Comparison of ENCODE assay signal across 21 cellular contexts in the genomic region with DNA sequence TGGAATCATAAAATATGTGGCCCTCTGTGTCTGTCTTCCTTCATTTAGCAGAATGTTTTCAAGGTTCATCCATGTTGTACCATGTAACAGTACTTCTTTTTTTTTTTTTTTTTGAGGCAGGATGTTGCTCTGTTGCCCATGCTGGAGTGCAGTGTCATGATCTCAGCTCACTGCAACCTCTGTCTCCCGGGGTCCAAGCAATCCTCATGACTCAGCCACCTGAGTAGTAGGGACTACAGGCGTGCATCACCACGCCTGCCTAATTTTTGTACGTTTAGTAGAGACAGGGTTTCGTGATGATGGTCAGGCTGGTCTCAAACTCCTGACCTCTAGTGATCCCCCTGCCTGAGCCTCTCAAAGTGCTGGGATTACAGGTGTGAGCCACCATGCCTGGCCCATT. TPM values are rescaled to one million over a fixed set of nuclear protein-coding genes. Genes with fewer than 3 reads are reported as not detected.
A peak's percentile ranks its signal among the peaks of the same experiment; 100 is the strongest.
DNase-seq lines count a peak whose midpoint lies in the region; ATAC-seq and TF ChIP-seq lines count a peak whose summit lies in the region.
"Had no signal": no experiment of that assay in that cellular context is flagged by ENCODE, and none has a peak within 500 bp of the region (broad histone marks: within the 10 kb centered on the region; RNA-seq: fewer than 3 reads in every experiment).

No MANE protein-coding gene starts in this region.

- H3K27ac Mint-ChIP-seq in activated CD4-positive, alpha-beta memory T cell treated with anti-CD3 and anti-CD28 coated beads for 36 hours, result peak overlapping the region; percentile 42
- no peak overlapping the region for H3K27ac Mint-ChIP-seq in activated CD4-positive, alpha-beta memory T cell treated with anti-CD3 and anti-CD28 coated beads, Interleukin-2, amount 10 ng/mL, durations not matched to agents 7 days and 5 days
- H3K27ac Mint-ChIP-seq in T-helper 17 cell, result peak overlapping the region; percentile 75
- H3K27ac Mint-ChIP-seq in naive thymus-derived CD4-positive, alpha-beta T cell, result peak overlapping the region in 7 of 9 donors; percentile 47 to 80 (median 65)
- H3K27ac Mint-ChIP-seq: activated CD8-positive, alpha-beta T cell treated with anti-CD3 and anti-CD28 coated beads, Interleukin-2, amount 10 ng/mL, durations not matched to agents 7 days and 5 days; dendritic cell treated with granulocyte-macrophage colony-stimulating factor and Interleukin-4, amounts not matched to agents 40 ng/mL and 50 ng/mL, for 4 days had no signal

- H3K27me3 Mint-ChIP-seq in activated CD4-positive, alpha-beta memory T cell treated with anti-CD3 and anti-CD28 coated beads for 36 hours, result no peaks in the 10 kb centered on the region
- H3K27me3 Mint-ChIP-seq in activated CD4-positive, alpha-beta memory T cell treated with anti-CD3 and anti-CD28 coated beads, Interleukin-2, amount 10 ng/mL, durations not matched to agents 7 days and 5 days, result no peaks in the 10 kb centered on the region
- no peaks in the 10 kb centered on the region for H3K27me3 Mint-ChIP-seq in T-helper 17 cell
- no peaks in the 10 kb centered on the region for H3K27me3 Mint-ChIP-seq in naive thymus-derived CD4-positive, alpha-beta T cell
- H3K27me3 Mint-ChIP-seq: dendritic cell treated with granulocyte-macrophage colony-stimulating factor and Interleukin-4, amounts not matched to agents 40 ng/mL and 50 ng/mL, for 4 days had no signal

- H4K20me1 ChIP-seq in DND-41 (ENCODE audit: insufficient read depth, low read length), result peaks cover 16% of the 10 kb centered on the region

- H3K9me3 Mint-ChIP-seq in activated CD4-positive, alpha-beta memory T cell treated with anti-CD3 and anti-CD28 coated beads for 36 hours, result no peaks in the 10 kb centered on the region
- H3K9me3 Mint-ChIP-seq in activated CD4-positive, alpha-beta memory T cell treated with anti-CD3 and anti-CD28 coated beads, Interleukin-2, amount 10 ng/mL, durations not matched to agents 7 days and 5 days, result no peaks in the 10 kb centered on the region
- H3K9me3 Mint-ChIP-seq in naive thymus-derived CD4-positive, alpha-beta T cell, result peaks cover 0 to 2% (median 0%) of the 10 kb centered on the region in 11 donors
- H3K9me3 Mint-ChIP-seq: dendritic cell treated with granulocyte-macrophage colony-stimulating factor and Interleukin-4, amounts not matched to agents 40 ng/mL and 50 ng/mL, for 4 days had no signal

- H2AFZ ChIP-seq in DND-41 (ENCODE audit: low read depth, low read length), result no peak overlapping the region

- peaks cover 15% of the 10 kb centered on the region for H3K4me1 Mint-ChIP-seq in activated CD4-positive, alpha-beta memory T cell treated with anti-CD3 and anti-CD28 coated beads for 36 hours (ENCODE audit: low read depth)
- H3K4me1 Mint-ChIP-seq in activated CD4-positive, alpha-beta memory T cell treated with anti-CD3 and anti-CD28 coated beads, Interleukin-2, amount 10 ng/mL, durations not matched to agents 7 days and 5 days, result peaks cover 17% of the 10 kb centered on the region
- peaks cover 16% of the 10 kb centered on the region for H3K4me1 Mint-ChIP-seq in T-helper 17 cell
- peaks cover 8 to 41% (median 30%) of the 10 kb centered on the region in 7 donors for H3K4me1 Mint-ChIP-seq in naive thymus-derived CD4-positive, alpha-beta T cell

- intact Hi-C loops in activated CD4-positive, alpha-beta memory T cell treated with anti-CD3 and anti-CD28 coated beads for 36 hours (cut with micrococcal nuclease), result no loop called here
- intact Hi-C loops in naive thymus-derived CD4-positive, alpha-beta T cell (cut with micrococcal nuclease), result loop anchor here in 1 of 2 donors (5.0 kb wide), 1 partner anchor 34 kb away; a partner anchor contains a TSS

- DNase-seq in activated CD4-positive, alpha-beta memory T cell treated with anti-CD3 and anti-CD28 coated beads for 36 hours, result no peak
- DNase-seq in activated CD4-positive, alpha-beta memory T cell treated with anti-CD3 and anti-CD28 coated beads, Interleukin-2, amount 10 ng/mL, durations not matched to agents 7 days and 5 days, result no peak
- DNase-seq in DND-41 (no peak), T-helper 17 cell (no peak), hepatic stellate cell (ENCODE audit: low spot score) (no peak), NCI-H1048 (lab: John Stamatoyannopoulos, UW) (no peak)
- no peak for DNase-seq in naive thymus-derived CD4-positive, alpha-beta T cell
- DNase-seq: activated CD4-positive, CD25-positive, alpha-beta regulatory T cell; activated CD8-positive, alpha-beta T cell treated with anti-CD3 and anti-CD28 coated beads, Interleukin-2, amount 10 ng/mL, durations not matched to agents 7 days and 5 days; activated T-cell treated with anti-CD3 and anti-CD28 coated beads, Interleukin-2, amount 50 U/mL, for 1 hour; AML-193; anterior cingulate cortex; Caco-2; lower lobe of right lung; NCI-H1436; OCI-M1; substantia nigra had no signal

- no peak overlapping the region for H3K4me3 ChIP-seq in DND-41 (ENCODE audit: low read depth in 1 of 2, low read length in 2 of 2)
- no peak overlapping the region for H3K4me3 ChIP-seq in naive thymus-derived CD4-positive, alpha-beta T cell (ENCODE audit: low read length)
- H3K4me3 ChIP-seq: K562, lower lobe of right lung had no signal

- H3K36me3 ChIP-seq in DND-41 (ENCODE audit: insufficient read depth, low read length), result peaks cover 88% of the 10 kb centered on the region
- H3K36me3 ChIP-seq in naive thymus-derived CD4-positive, alpha-beta T cell (ENCODE audit: control insufficient read depth in 2 of 3, insufficient read depth in 3 of 3, low read length in 3 of 3), result peaks cover 5 to 55% (median 6%) of the 10 kb centered on the region in 3 experiments

- H3K4me1 ChIP-seq in DND-41 (ENCODE audit: insufficient read depth, low read length), result no peaks in the 10 kb centered on the region
- no peaks in the 10 kb centered on the region for H3K4me1 ChIP-seq in naive thymus-derived CD4-positive, alpha-beta T cell (ENCODE audit: control insufficient read depth in 2 of 2, insufficient read depth in 2 of 2, low read length in 2 of 2)
- H3K4me1 ChIP-seq: Caco-2 had no signal

- no peak overlapping the region for H3K27ac ChIP-seq in DND-41 (ENCODE audit: low read length)
- no peak overlapping the region for H3K27ac ChIP-seq in naive thymus-derived CD4-positive, alpha-beta T cell (ENCODE audit: low read depth, low read length)
- H3K27ac ChIP-seq: lower lobe of right lung had no signal

- peaks cover 83% of the 10 kb centered on the region for H3K79me2 ChIP-seq in DND-41 (ENCODE audit: insufficient read depth, low read length)

- CTCF ChIA-PET in activated CD4-positive, alpha-beta memory T cell treated with anti-CD3 and anti-CD28 coated beads for 36 hours (lab: Charles Lee), result no interaction called here
- CTCF ChIA-PET in activated CD4-positive, alpha-beta memory T cell treated with anti-CD3 and anti-CD28 coated beads, Interleukin-2, amount 10 ng/mL, durations not matched to agents 7 days and 5 days (lab: Charles Lee), result no interaction called here
- CTCF ChIA-PET in naive thymus-derived CD4-positive, alpha-beta T cell (lab: Charles Lee), result no interaction called here

- H3K27me3 ChIP-seq in DND-41 (ENCODE audit: insufficient read depth, low read length, poor library complexity), result no peaks in the 10 kb centered on the region
- H3K27me3 ChIP-seq in naive thymus-derived CD4-positive, alpha-beta T cell (ENCODE audit: control insufficient read depth in 2 of 2, insufficient read depth in 2 of 2, low read length in 2 of 2), result no peaks in the 10 kb centered on the region

- no peak overlapping the region for H3K4me2 ChIP-seq in DND-41 (ENCODE audit: insufficient read depth, low read length)

- H3K36me3 Mint-ChIP-seq in activated CD4-positive, alpha-beta memory T cell treated with anti-CD3 and anti-CD28 coated beads for 36 hours, result peaks cover 23% of the 10 kb centered on the region
- peaks cover 47% of the 10 kb centered on the region for H3K36me3 Mint-ChIP-seq in activated CD4-positive, alpha-beta memory T cell treated with anti-CD3 and anti-CD28 coated beads, Interleukin-2, amount 10 ng/mL, durations not matched to agents 7 days and 5 days (ENCODE audit: low read depth)
- H3K36me3 Mint-ChIP-seq in T-helper 17 cell (ENCODE audit: low read depth), result no peaks in the 10 kb centered on the region
- H3K36me3 Mint-ChIP-seq in naive thymus-derived CD4-positive, alpha-beta T cell, result peaks cover 3 to 32% (median 28%) of the 10 kb centered on the region in 5 donors

- ATAC-seq in DND-41 (ENCODE audit: insufficient read depth, low read depth) (peak; percentile 44; the same call in 1 of the 3 replicates), T-helper 17 cell (no peak), GM18517 (IDR thresholded peaks at IDR 0.05; ENCODE audit: unreplicated experiment) (no peak)
- no peak for ATAC-seq in naive thymus-derived CD4-positive, alpha-beta T cell
- ATAC-seq: activated CD8-positive, alpha-beta T cell treated with anti-CD3 and anti-CD28 coated beads, Interleukin-2, amount 10 ng/mL, durations not matched to agents 7 days and 5 days; HCT116; K562; lower lobe of right lung had no signal

- H3K9ac ChIP-seq in DND-41 (ENCODE audit: low read depth, low read length), result no peak overlapping the region

- TF ChIP-seq CTCF in DND-41 (IDR thresholded peaks at IDR 0.05; ENCODE audit: borderline replicate concordance, extremely low read depth, low read length, poor library complexity, severe bottlenecking), result no peak

- no peak overlapping the region for H3K4me3 Mint-ChIP-seq in activated CD4-positive, alpha-beta memory T cell treated with anti-CD3 and anti-CD28 coated beads for 36 hours
- H3K4me3 Mint-ChIP-seq in activated CD4-positive, alpha-beta memory T cell treated with anti-CD3 and anti-CD28 coated beads, Interleukin-2, amount 10 ng/mL, durations not matched to agents 7 days and 5 days, result no peak overlapping the region
- H3K4me3 Mint-ChIP-seq in T-helper 17 cell, result peak overlapping the region; percentile 45
- H3K4me3 Mint-ChIP-seq in naive thymus-derived CD4-positive, alpha-beta T cell, result peak overlapping the region in 1 of 10 donors; percentile 2
- H3K4me3 Mint-ChIP-seq: activated CD8-positive, alpha-beta T cell treated with anti-CD3 and anti-CD28 coated beads, Interleukin-2, amount 10 ng/mL, durations not matched to agents 7 days and 5 days; dendritic cell treated with granulocyte-macrophage colony-stimulating factor and Interleukin-4, amounts not matched to agents 40 ng/mL and 50 ng/mL, for 4 days had no signal

- POLR2A ChIA-PET in activated CD4-positive, alpha-beta memory T cell treated with anti-CD3 and anti-CD28 coated beads for 36 hours (lab: Charles Lee), result no interaction called here
- POLR2A ChIA-PET in activated CD4-positive, alpha-beta memory T cell treated with anti-CD3 and anti-CD28 coated beads, Interleukin-2, amount 10 ng/mL, durations not matched to agents 7 days and 5 days (lab: Charles Lee), result no interaction called here
- POLR2A ChIA-PET in naive thymus-derived CD4-positive, alpha-beta T cell (lab: Charles Lee), result no interaction called here

- no peaks in the 10 kb centered on the region for H3K9me3 ChIP-seq in DND-41 (ENCODE audit: insufficient read depth, low read length, severe bottlenecking)
- H3K9me3 ChIP-seq in T-helper 17 cell (ENCODE audit: control insufficient read depth, low read length, poor library complexity, severe bottlenecking), result no peaks in the 10 kb centered on the region
- H3K9me3 ChIP-seq in naive thymus-derived CD4-positive, alpha-beta T cell (ENCODE audit: control insufficient read depth in 2 of 3, low read length in 3 of 3), result no peaks in the 10 kb centered on the region
- H3K9me3 ChIP-seq: Caco-2, lower lobe of right lung had no signal

RNA-seq across cellular contexts. Expression of a gene that starts 31.2 kb away (rescaled TPM):
- 10 to 100 TPM; 84.3 to 84.5 TPM for total RNA-seq in activated CD4-positive, alpha-beta memory T cell treated with anti-CD3 and anti-CD28 coated beads for 36 hours
- total RNA-seq in activated CD4-positive, alpha-beta memory T cell treated with anti-CD3 and anti-CD28 coated beads, Interleukin-2, amount 10 ng/mL, durations not matched to agents 7 days and 5 days, result 10 to 100 TPM; 74.0 to 74.9 TPM
- total RNA-seq in T-helper 17 cell, result 10 to 100 TPM; 65.2 to 78.1 TPM
- total RNA-seq in naive thymus-derived CD4-positive, alpha-beta T cell, result 10 to 100 TPM; 48.8 to 78.6 (median 65.8) TPM
- 10 to 100 TPM; 53.6 to 61.4 TPM for polyA plus RNA-seq in naive thymus-derived CD4-positive, alpha-beta T cell

RNA-seq across cellular contexts. Expression of a gene that starts 42.5 kb away (rescaled TPM):
- total RNA-seq in activated CD4-positive, alpha-beta memory T cell treated with anti-CD3 and anti-CD28 coated beads for 36 hours, result 1 to 10 TPM; 6.6 to 8.0 TPM
- total RNA-seq in activated CD4-positive, alpha-beta memory T cell treated with anti-CD3 and anti-CD28 coated beads, Interleukin-2, amount 10 ng/mL, durations not matched to agents 7 days and 5 days, result 10 to 100 TPM; 12.8 to 13.3 TPM
- 10 to 100 TPM; 13.6 to 22.5 TPM for total RNA-seq in T-helper 17 cell
- total RNA-seq in naive thymus-derived CD4-positive, alpha-beta T cell, result 10 to 100 TPM in 4 of 5 experiments, 1 to 10 TPM in 1; 8.5 to 52.0 (median 20.8) TPM
- polyA plus RNA-seq in naive thymus-derived CD4-positive, alpha-beta T cell, result 10 to 100 TPM; 25.6 to 36.0 TPM
